ENCODE assay signal across 36 cellular contexts in genomic region chr6:99473730-99474129, GRCh38.
"Had no signal": no experiment of that assay in that cellular context is flagged by ENCODE, and none has a peak within 500 bp of the region (broad histone marks: within the 10 kb centered on the region; RNA-seq: fewer than 3 reads in every experiment).

No MANE protein-coding gene starts in this region.

- H3K4me3 ChIP-seq: adrenal gland, ascending aorta, cardiac muscle cell had no signal

- H3K36me3 ChIP-seq: adrenal gland, cardiac muscle cell had no signal

- H3K4me3 Mint-ChIP-seq: activated B cell treated with CpG ODN at 0.5 μM for 24 hours; activated CD4-positive, alpha-beta memory T cell treated with anti-CD3 and anti-CD28 coated beads for 36 hours; activated CD4-positive, alpha-beta T cell treated with anti-CD3 and anti-CD28 coated beads, Interleukin-2, amount 10 ng/mL, durations not matched to agents 24 days and 14 days; activated CD8-positive, alpha-beta T cell treated with anti-CD3 and anti-CD28 coated beads for 36 hours; activated naive CD4-positive, alpha-beta T cell treated with anti-CD3 and anti-CD28 coated beads for 36 hours; activated naive CD8-positive, alpha-beta T cell treated with anti-CD3 and anti-CD28 coated beads for 36 hours; activated T-cell treated with anti-CD3 and anti-CD28 coated beads, Interleukin-2, amount 50 U/mL, for 4 hours; activated T-cell treated with anti-CD3 and anti-CD28 coated beads, Interleukin-2, amount 50 U/mL, for 72 hours; activated T-helper 1 cell treated with anti-CD3 and anti-CD28 coated beads, Interleukin-12 subunit alpha, Interleukin-12 subunit beta, Interleukin-2, Interleukin-4 antibody, amounts not matched to agents 30 ng/mL and 10 ng/mL and 1 ng/mL, durations not matched to agents 14 hours and 24 hours and 36 hours; activated T-helper 17 cell treated with anti-CD3 and anti-CD28 coated beads, Interleukin-2, amount 50 U/mL, for 72 hours; brain; central memory CD8-positive, alpha-beta T cell; T-helper 1 cell treated with Interleukin-12 subunit alpha and Interleukin-12 subunit beta and Interleukin-4 antibody, amounts not matched to agents 30 μg/mL and 1 μg/mL, for 36 hours; T-helper 2 cell treated with Interferon-gamma antibody and Interleukin-4, amounts not matched to agents 5 μg/mL and 100 μg/mL, for 36 hours had no signal

- H3K4me1 Mint-ChIP-seq: activated B cell treated with CpG ODN at 0.5 μM for 24 hours; activated CD4-positive, alpha-beta T cell treated with anti-CD3 and anti-CD28 coated beads, Interleukin-2, amount 10 ng/mL, durations not matched to agents 24 days and 14 days; activated naive CD8-positive, alpha-beta T cell treated with anti-CD3 and anti-CD28 coated beads for 36 hours; activated T-helper 17 cell treated with anti-CD3 and anti-CD28 coated beads, Interleukin-2, amount 50 U/mL, for 72 hours had no signal

- DNase-seq: activated B cell treated with CpG ODN at 0.5 μM for 24 hours; activated CD4-positive, alpha-beta memory T cell treated with anti-CD3 and anti-CD28 coated beads for 36 hours; activated CD4-positive, alpha-beta T cell treated with anti-CD3 and anti-CD28 coated beads for 4 hours; activated CD4-positive, alpha-beta T cell treated with anti-CD3 and anti-CD28 coated beads, Interleukin-2, amount 10 ng/mL, durations not matched to agents 24 days and 14 days; activated CD4-positive, alpha-beta T cell treated with anti-CD3 and anti-CD28 coated beads, Interleukin-2, amount 50 U/mL, for 1 hour; activated CD4-positive, alpha-beta T cell treated with anti-CD3 and anti-CD28 coated beads, Interleukin-2, amount 50 U/mL, for 4 hours; activated CD4-positive, CD25-positive, alpha-beta regulatory T cell treated with anti-CD3 and anti-CD28 coated beads, Interleukin-2, amount 50 U/mL, for 72 hours; activated CD8-positive, alpha-beta memory T cell treated with anti-CD3 and anti-CD28 coated beads, Interleukin-2, amount 50 U/mL, for 4 hours; activated CD8-positive, alpha-beta T cell treated with anti-CD3 and anti-CD28 coated beads for 36 hours; activated effector memory CD4-positive, alpha-beta T cell treated with anti-CD3 and anti-CD28 coated beads, Interleukin-2, amount 50 U/mL, for 16 hours; activated gamma-delta T cell treated with Interleukin-2 at 50 U/mL for 16 hours; activated naive CD4-positive, alpha-beta T cell; activated naive CD4-positive, alpha-beta T cell treated with anti-CD3 and anti-CD28 coated beads for 36 hours; activated naive CD4-positive, alpha-beta T cell treated with anti-CD3 and anti-CD28 coated beads, Interleukin-2, amount 50 U/mL, for 16 hours; activated naive CD8-positive, alpha-beta T cell treated with anti-CD3 and anti-CD28 coated beads for 36 hours; activated T-cell treated with anti-CD3 and anti-CD28 coated beads for 4 hours; activated T-cell treated with anti-CD3 and anti-CD28 coated beads, Interleukin-2, amount 50 U/mL, for 1 hour; activated T-cell treated with anti-CD3 and anti-CD28 coated beads, Interleukin-2, amount 50 U/mL, for 4 hours; activated T-cell treated with anti-CD3 and anti-CD28 coated beads, Interleukin-2, amount 50 U/mL, for 72 hours; adrenal gland; amniotic stem cell; caudate nucleus; cerebellar nuclear complex; T-helper 1 cell; T-helper 2 cell; T-helper 9 cell had no signal

- ATAC-seq: activated CD8-positive, alpha-beta T cell treated with anti-CD3 and anti-CD28 coated beads for 36 hours; activated naive CD4-positive, alpha-beta T cell treated with anti-CD3 and anti-CD28 coated beads, Interleukin-2, amount 50 U/mL, for 72 hours; activated T-cell treated with anti-CD3 and anti-CD28 coated beads, Interleukin-2, amount 50 U/mL, for 4 hours; activated T-cell treated with anti-CD3 and anti-CD28 coated beads, Interleukin-2, amount 50 U/mL, for 72 hours; activated T-helper 17 cell treated with anti-CD3 and anti-CD28 coated beads, Interleukin-2, amount 50 U/mL, for 72 hours had no signal

- H3K27me3 Mint-ChIP-seq: activated B cell treated with CpG ODN at 0.5 μM for 24 hours; activated CD4-positive, alpha-beta memory T cell treated with anti-CD3 and anti-CD28 coated beads for 36 hours; activated CD4-positive, alpha-beta T cell treated with anti-CD3 and anti-CD28 coated beads, Interleukin-2, amount 10 ng/mL, durations not matched to agents 24 days and 14 days; activated CD8-positive, alpha-beta T cell treated with anti-CD3 and anti-CD28 coated beads for 36 hours; activated naive CD8-positive, alpha-beta T cell treated with anti-CD3 and anti-CD28 coated beads for 36 hours; activated T-helper 17 cell treated with anti-CD3 and anti-CD28 coated beads, Interleukin-2, amount 50 U/mL, for 72 hours; brain; central memory CD8-positive, alpha-beta T cell had no signal

- H3K4me1 ChIP-seq: adrenal gland, ascending aorta had no signal

- H3K27me3 ChIP-seq: adrenal gland, ascending aorta, cardiac muscle cell had no signal

- H3K27ac Mint-ChIP-seq: activated B cell treated with CpG ODN at 0.5 μM for 24 hours; activated CD4-positive, alpha-beta memory T cell treated with anti-CD3 and anti-CD28 coated beads for 36 hours; activated CD4-positive, alpha-beta T cell treated with anti-CD3 and anti-CD28 coated beads, Interleukin-2, amount 10 ng/mL, durations not matched to agents 24 days and 14 days; activated CD8-positive, alpha-beta T cell treated with anti-CD3 and anti-CD28 coated beads for 36 hours; activated naive CD4-positive, alpha-beta T cell treated with anti-CD3 and anti-CD28 coated beads for 36 hours; activated naive CD4-positive, alpha-beta T cell treated with anti-CD3 and anti-CD28 coated beads, Interleukin-2, amount 50 U/mL, for 72 hours; activated naive CD8-positive, alpha-beta T cell treated with anti-CD3 and anti-CD28 coated beads for 36 hours; activated T-cell treated with anti-CD3 and anti-CD28 coated beads, Interleukin-2, amount 50 U/mL, for 72 hours; activated T-helper 1 cell treated with anti-CD3 and anti-CD28 coated beads, Interleukin-12 subunit alpha, Interleukin-12 subunit beta, Interleukin-2, Interleukin-4 antibody, amounts not matched to agents 30 ng/mL and 10 ng/mL and 1 ng/mL, durations not matched to agents 14 hours and 24 hours and 36 hours; activated T-helper 17 cell treated with anti-CD3 and anti-CD28 coated beads, Interleukin-2, amount 50 U/mL, for 72 hours; brain; T-helper 1 cell treated with Interleukin-12 subunit alpha and Interleukin-12 subunit beta and Interleukin-4 antibody, amounts not matched to agents 30 μg/mL and 1 μg/mL, for 36 hours; T-helper 2 cell treated with Interferon-gamma antibody and Interleukin-4, amounts not matched to agents 5 μg/mL and 100 μg/mL, for 36 hours had no signal

- H3K9me3 ChIP-seq: adrenal gland, ascending aorta had no signal

- H3K27ac ChIP-seq: adrenal gland, ascending aorta, cardiac muscle cell, VCaP had no signal

- H3K9me3 Mint-ChIP-seq: activated B cell treated with CpG ODN at 0.5 μM for 24 hours; activated CD4-positive, alpha-beta memory T cell treated with anti-CD3 and anti-CD28 coated beads for 36 hours; activated CD8-positive, alpha-beta T cell treated with anti-CD3 and anti-CD28 coated beads for 36 hours; activated naive CD4-positive, alpha-beta T cell treated with anti-CD3 and anti-CD28 coated beads for 36 hours; activated naive CD4-positive, alpha-beta T cell treated with anti-CD3 and anti-CD28 coated beads, Interleukin-2, amount 50 U/mL, for 72 hours; activated naive CD8-positive, alpha-beta T cell treated with anti-CD3 and anti-CD28 coated beads for 36 hours; activated T-cell treated with anti-CD3 and anti-CD28 coated beads, Interleukin-2, amount 50 U/mL, for 72 hours; activated T-helper 1 cell treated with anti-CD3 and anti-CD28 coated beads, Interleukin-12 subunit alpha, Interleukin-12 subunit beta, Interleukin-2, Interleukin-4 antibody, amounts not matched to agents 30 ng/mL and 10 ng/mL and 1 ng/mL, durations not matched to agents 14 hours and 24 hours and 36 hours; brain; central memory CD8-positive, alpha-beta T cell had no signal
